Comparison of ENCODE assay signal across 2 cellular contexts in genomic region chr9:137339045-137339444, GRCh38.
TF ChIP-seq lines count a peak whose summit lies in the region.

No MANE protein-coding gene starts in this region.

TF ChIP-seq in SK-N-SH, 30 proteins besides CTCF, POLR2A, EP300 and RAD21 (continued from another document):
- TF ChIP-seq REST (IDR thresholded peaks at IDR 0.05; ENCODE audit: low read depth, low read length) (no peak), NFIC (IDR thresholded peaks at IDR 0.05; ENCODE audit: borderline replicate concordance) (no peak), ZBTB33 (IDR thresholded peaks at IDR 0.05; ENCODE audit: borderline replicate concordance, low read depth) (no peak), SIN3A (IDR thresholded peaks at IDR 0.05; ENCODE audit: borderline replicate concordance, low read depth, low read length) (no peak), FOXJ3 (CRISPR knock-in tag; IDR thresholded peaks at IDR 0.05) (no peak), RFX5 (IDR thresholded peaks at IDR 0.05; ENCODE audit: low read length) (no peak), FOXM1 (IDR thresholded peaks at IDR 0.05; ENCODE audit: low read depth) (no peak)

TF ChIP-seq in SK-N-SH treated with all-trans-retinoic acid at 6 μM for 48 hours, 23 proteins besides CTCF, POLR2A, EP300 and RAD21 (continued from another document):
- TF ChIP-seq TSHZ2 (CRISPR knock-in tag; IDR thresholded peaks at IDR 0.05) = no peak
- no peak for TF ChIP-seq ZNF70 (CRISPR knock-in tag; IDR thresholded peaks at IDR 0.05)
- no peak for TF ChIP-seq PATZ1 (CRISPR knock-in tag; IDR thresholded peaks at IDR 0.05; ENCODE audit: borderline replicate concordance)
- TF ChIP-seq ESRRG (CRISPR knock-in tag; IDR thresholded peaks at IDR 0.05) = no peak
- no peak for TF ChIP-seq POU6F1 (CRISPR knock-in tag; IDR thresholded peaks at IDR 0.05; ENCODE audit: borderline replicate concordance, low read depth)
- no peak for TF ChIP-seq ZC3H10 (CRISPR knock-in tag; IDR thresholded peaks at IDR 0.05)
- TF ChIP-seq CSDC2 (CRISPR knock-in tag; IDR thresholded peaks at IDR 0.05) = no peak
- no peak for TF ChIP-seq ZFP3 (CRISPR knock-in tag; IDR thresholded peaks at IDR 0.05)
- TF ChIP-seq GLIS3 (CRISPR knock-in tag; IDR thresholded peaks at IDR 0.05) = no peak
- no peak for TF ChIP-seq TOX (CRISPR knock-in tag; IDR thresholded peaks at IDR 0.05; ENCODE audit: borderline replicate concordance)
- TF ChIP-seq ISL1 (CRISPR knock-in tag; IDR thresholded peaks at IDR 0.05) = no peak
- no peak for TF ChIP-seq CREB5 (CRISPR knock-in tag; IDR thresholded peaks at IDR 0.05; ENCODE audit: low read depth)
